13 cellular contexts compared by ENCODE assay signal in genomic region chr14:104202259-104203070, GRCh38.
DNase-seq lines count a peak whose midpoint lies in the region; ATAC-seq, FAIRE-seq and TF ChIP-seq lines count a peak whose summit lies in the region.
"Had no signal": no experiment of that assay in that cellular context is flagged by ENCODE, and none has a peak within 500 bp of the region (broad histone marks: within the 10 kb centered on the region; RNA-seq: fewer than 3 reads in every experiment).

No MANE protein-coding gene starts in this region.

- TF ChIP-seq POLR2A in H1 (IDR thresholded peaks at IDR 0.05; ENCODE audit: control extremely low read depth in 1 of 2, low read depth in 2 of 2, low read length in 2 of 2) (no peak), Peyer's patch (IDR thresholded peaks at IDR 0.05) (no peak)

- no peak overlapping the region for H2AFZ ChIP-seq in H1 (ENCODE audit: low read length)
- H2AFZ ChIP-seq: PC-9 had no signal

- H3K9me3 ChIP-seq in left ventricle myocardium inferior (replicated peaks) = no peaks in the 10 kb centered on the region
- H3K9me3 ChIP-seq in H1 (ENCODE audit: insufficient read depth in 2 of 2, low read depth in 1 of 2, low read length in 1 of 2) = no peaks in the 10 kb centered on the region
- no peaks in the 10 kb centered on the region for H3K9me3 ChIP-seq in Peyer's patch
- H3K9me3 ChIP-seq: thoracic aorta had no signal

- DNase-seq in left ventricle myocardium superior = no peak
- no peak for DNase-seq in left ventricle myocardium inferior
- DNase-seq in NCI-H446 (lab: John Stamatoyannopoulos, UW) = peak; percentile 84 to 97
- DNase-seq in H1 (ENCODE audit: low read depth in 1 of 2, low spot score in 2 of 2) = no peak
- peak; percentile 75 for DNase-seq in ureter (ENCODE audit: low spot score)
- DNase-seq in Peyer's patch = no peak
- DNase-seq: activated T-cell treated with anti-CD3 and anti-CD28 coated beads, Interleukin-2, amount 50 U/mL, for 72 hours; dermis blood vessel endothelial cell; PC-9; T-helper 2 cell had no signal

- CTCF ChIA-PET in H1 (lab: Charles Lee; ENCODE audit: partially characterized antibody) = interaction anchor here (0.8 to 1.6 kb wide), 4 partner anchors 14 to 327 kb away, joined by 3 to 5 read pairs (median 4); no protein-coding TSS in a partner anchor

- WGBS in H1 (ENCODE audit: extremely low coverage in 1 of 2, insufficient coverage in 1 of 2, insufficient read length in 1 of 2, insufficient replicate concordance in 2 of 2, low coverage in 1 of 2, low lambda C conversion rate in 2 of 2, missing lambda C conversion rate in 1 of 2), 2 experiments = 83% methylated on average over 27 of the region's 27 CpGs; no CpG with 5 or more reads in 1 of the 2 experiments

- no peaks in the 10 kb centered on the region for H3K36me3 ChIP-seq in left ventricle myocardium inferior
- no peaks in the 10 kb centered on the region for H3K36me3 ChIP-seq in H1 (ENCODE audit: control insufficient read depth in 2 of 4, insufficient read depth in 4 of 4, low read length in 3 of 4)
- no peaks in the 10 kb centered on the region for H3K36me3 ChIP-seq in Peyer's patch
- H3K36me3 ChIP-seq: thoracic aorta had no signal

- FAIRE-seq in H1 (lab: Jason Lieb, UNC) = no peak

- POLR2A ChIA-PET in H1 (lab: Charles Lee; ENCODE audit: partially characterized antibody) = interaction anchor here (1.1 kb wide), 1 partner anchor 14 kb away, joined by 3 read pairs; no protein-coding TSS in a partner anchor

- peak overlapping the region; percentile 46 for H4K8ac ChIP-seq in H1 (ENCODE audit: extremely low read depth, insufficient read depth, low read length)

- H2BK120ac ChIP-seq in H1 (replicated peaks; ENCODE audit: low read depth, low read length) = no peak overlapping the region

- TF ChIP-seq EP300 in H1 (IDR thresholded peaks at IDR 0.05; ENCODE audit: borderline replicate concordance in 1 of 2, low read depth in 2 of 2, low read length in 2 of 2) = no peak

- no peak overlapping the region for H2AK5ac ChIP-seq in H1 (ENCODE audit: low read depth, low read length)

- H2BK5ac ChIP-seq in H1 (ENCODE audit: low read depth, low read length) = no peak overlapping the region

- no peak overlapping the region for H3K56ac ChIP-seq in H1 (replicated peaks; ENCODE audit: insufficient read length, low read depth, low read length)

- no peaks in the 10 kb centered on the region for H3K79me2 ChIP-seq in H1 (ENCODE audit: control insufficient read depth in 1 of 2, insufficient read depth in 2 of 2, low read length in 2 of 2)

- TF ChIP-seq CTCF in left ventricle myocardium inferior (IDR thresholded peaks at IDR 0.05; ENCODE audit: borderline replicate concordance) (no peak), H1 (IDR thresholded peaks at IDR 0.05; ENCODE audit: control extremely low read depth in 1 of 3, insufficient read depth in 1 of 3, low read depth in 1 of 3, low read length in 3 of 3) (no peak), Peyer's patch (IDR thresholded peaks at IDR 0.05) (no peak)

- H3K27ac ChIP-seq in left ventricle myocardium inferior (replicated peaks) (no peak overlapping the region), H1 (ENCODE audit: low read depth, low read length) (no peak overlapping the region), Peyer's patch (no peak overlapping the region)
- H3K27ac ChIP-seq: PC-9, thoracic aorta had no signal

- H3K27me3 ChIP-seq in left ventricle myocardium inferior (ENCODE audit: low read depth) (peaks cover 26% of the 10 kb centered on the region), H1 (replicated peaks in 1 of 4; ENCODE audit: control insufficient read depth in 3 of 4, extremely low read depth in 1 of 4, insufficient read depth in 3 of 4, low read length in 3 of 4) (no peaks in the 10 kb centered on the region), Peyer's patch (no peaks in the 10 kb centered on the region)

- no peak overlapping the region for H2BK20ac ChIP-seq in H1 (ENCODE audit: low read length)

- H3K4me3 ChIP-seq in left ventricle myocardium inferior (no peak overlapping the region), H1 (ENCODE audit: extremely low read depth in 1 of 4, insufficient read depth in 2 of 4, low read depth in 3 of 4, low read length in 4 of 4) (no peak overlapping the region), Peyer's patch (no peak overlapping the region)
- H3K4me3 ChIP-seq: PC-9, thoracic aorta had no signal

- peaks cover 19% of the 10 kb centered on the region; the same call in 1 of the 2 replicates for H3K23me2 ChIP-seq in H1 (ENCODE audit: low read depth, low read length)

- H4K91ac ChIP-seq in H1 (replicated peaks; ENCODE audit: insufficient read length, low read length) = no peak overlapping the region

- no peak overlapping the region for H3K14ac ChIP-seq in H1 (ENCODE audit: insufficient read length)

- no peaks in the 10 kb centered on the region for H4K20me1 ChIP-seq in H1 (replicated peaks in 1 of 2; ENCODE audit: control insufficient read depth in 1 of 2, insufficient read depth in 2 of 2, low read length in 2 of 2)

- H3K23ac ChIP-seq in H1 (ENCODE audit: insufficient read length) = no peak overlapping the region

- TF ChIP-seq RAD21 in H1 (IDR thresholded peaks at IDR 0.05 in 1 of 2, conservative IDR thresholded peaks at IDR 0.05 in 1 of 2; ENCODE audit: low read depth in 2 of 2, low read length in 2 of 2) = no peak

- no peaks in the 10 kb centered on the region for H3K79me1 ChIP-seq in H1 (ENCODE audit: low read depth, low read length)

- no peak overlapping the region for H3K18ac ChIP-seq in H1 (ENCODE audit: extremely low read depth, low read length)

- H3K9ac ChIP-seq in H1 (replicated peaks in 1 of 4; ENCODE audit: extremely low read depth in 1 of 4, low read depth in 3 of 4, low read length in 3 of 4) = no peak overlapping the region

- no peak overlapping the region for H2BK15ac ChIP-seq in H1 (ENCODE audit: low read length)

- ATAC-seq in left ventricle myocardium superior (peak; percentile 22), GM18858 (IDR thresholded peaks at IDR 0.05; ENCODE audit: unreplicated experiment) (no peak), HG03039 (IDR thresholded peaks at IDR 0.05; ENCODE audit: unreplicated experiment) (no peak)
- ATAC-seq: activated T-cell treated with anti-CD3 and anti-CD28 coated beads, Interleukin-2, amount 50 U/mL, for 72 hours had no signal

- H3K4me1 ChIP-seq in left ventricle myocardium inferior (no peaks in the 10 kb centered on the region), H1 (replicated peaks in 1 of 4; ENCODE audit: control insufficient read depth in 3 of 4, insufficient read depth in 4 of 4, low read length in 3 of 4) (peaks cover 0 to 7% (median 0%) of the 10 kb centered on the region in 4 experiments; a peak in 1 of 7 replicates), Peyer's patch (no peaks in the 10 kb centered on the region)

- intact Hi-C loops in left ventricle myocardium superior (cut with micrococcal nuclease) = no loop called here
- intact Hi-C loops in left ventricle myocardium inferior (cut with micrococcal nuclease) = no loop called here

- no peak overlapping the region for H3K4me2 ChIP-seq in H1 (ENCODE audit: insufficient read depth in 1 of 2, low read depth in 2 of 2, low read length in 2 of 2)
- H3K4me2 ChIP-seq: PC-9 had no signal

- no peak overlapping the region for H2BK12ac ChIP-seq in H1 (ENCODE audit: low read depth, low read length)

- H4K5ac ChIP-seq in H1 (ENCODE audit: insufficient read length, low read depth, low read length) = no peak overlapping the region

- no peak overlapping the region for H3K4ac ChIP-seq in H1 (replicated peaks; ENCODE audit: insufficient read length, low read depth, low read length)

TF ChIP-seq in H1, 55 proteins besides CTCF, POLR2A, EP300 and RAD21 (continues in another document):
- TF ChIP-seq ATF3 (IDR thresholded peaks at IDR 0.05; ENCODE audit: insufficient read depth, low read depth, low read length) (no peak), CREB1 (IDR thresholded peaks at IDR 0.05) (no peak), POU5F1 (IDR thresholded peaks at IDR 0.05; ENCODE audit: low read depth, low read length) (no peak), SRF (IDR thresholded peaks at IDR 0.05; ENCODE audit: low read depth, low read length) (no peak), E2F6 (IDR thresholded peaks at IDR 0.05) (no peak), HDAC6 (IDR thresholded peaks at IDR 0.05; ENCODE audit: low read depth, low read length) (no peak), TAF1 (IDR thresholded peaks at IDR 0.05; ENCODE audit: low read depth, low read length) (no peak), EZH2 (IDR thresholded peaks at IDR 0.05; ENCODE audit: low read depth, low read length, severe bottlenecking) (no peak), JUND (IDR thresholded peaks at IDR 0.05; ENCODE audit: low read length) (no peak), MAX (IDR thresholded peaks at IDR 0.05) (no peak), MAFK (IDR thresholded peaks at IDR 0.05; ENCODE audit: low read depth, low read length) (no peak), FOSL1 (IDR thresholded peaks at IDR 0.05; ENCODE audit: insufficient read depth, low read depth, low read length) (no peak)

Comparison
In these comparisons a context has a peak if more than half of its experiments do, and no peak if none do; other contexts are left out.
1. DNase-seq: peak in NCI-H446 (2 of 2) and ureter (single experiment); none in left ventricle myocardium superior (single experiment), left ventricle myocardium inferior (single experiment), H1 (0 of 2) and Peyer's patch (0 of 3).